ENCODE assay signal across 17 cellular contexts in the genomic region with DNA sequence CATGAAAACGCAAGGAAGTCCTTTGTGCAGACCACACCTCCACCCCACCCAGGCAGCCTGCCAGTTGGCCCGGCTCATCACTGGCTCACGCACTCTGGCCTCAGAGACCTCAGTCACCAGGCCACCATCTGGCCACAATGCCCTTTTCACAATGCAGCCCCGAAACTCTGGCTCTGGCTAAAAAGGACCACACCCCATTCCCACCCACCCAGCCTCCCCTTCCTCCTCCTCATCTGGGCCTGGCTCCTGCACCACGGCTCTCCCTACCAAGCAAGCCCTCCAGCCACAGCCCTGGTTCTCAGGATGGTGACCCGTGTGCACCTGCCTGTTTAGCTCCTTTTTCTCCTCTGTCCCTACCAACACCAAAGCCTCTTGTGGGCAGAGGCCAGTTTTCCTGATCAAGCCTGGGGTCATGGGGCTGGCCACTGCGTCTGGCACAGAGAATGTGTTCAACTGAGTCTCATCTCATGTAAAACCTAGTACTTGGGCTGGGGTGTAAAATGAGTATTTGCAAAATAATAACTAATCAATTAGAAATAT. TPM values are rescaled to one million over a fixed set of nuclear protein-coding genes. Genes with fewer than 3 reads are reported as not detected.
DNase-seq lines count a peak whose midpoint lies in the region; ATAC-seq and TF ChIP-seq lines count a peak whose summit lies in the region.
"Had no signal": no experiment of that assay in that cellular context is flagged by ENCODE, and none has a peak within 500 bp of the region (broad histone marks: within the 10 kb centered on the region; RNA-seq: fewer than 3 reads in every experiment).

No MANE protein-coding gene starts in this region.

- CTCF ChIA-PET in IMR-90 (lab: Yijun Ruan, JAX): no interaction called here

- 83% methylated on average over 2 of the region's 7 CpGs; no CpG with 5 or more reads in 1 of the 2 experiments for WGBS in IMR-90 (ENCODE audit: extremely low coverage in 2 of 2, insufficient read length in 1 of 2), 2 experiments
- WGBS in neuronal stem cell (ENCODE audit: extremely low coverage in 2 of 2, insufficient read length in 2 of 2, insufficient replicate concordance in 1 of 2), 2 donors: no CpG with 5 or more reads among the region's 7 CpGs

- TF ChIP-seq CTCF in IMR-90 (conservative IDR thresholded peaks at IDR 0.05; ENCODE audit: low read depth, low read length) (no peak), fibroblast of mammary gland (conservative IDR thresholded peaks at IDR 0.05; ENCODE audit: control insufficient read depth, insufficient read depth, low read depth, low read length) (no peak), BE2C (IDR thresholded peaks at IDR 0.05; ENCODE audit: low read depth, low read length) (no peak)

- H3K18ac ChIP-seq in IMR-90 (ENCODE audit: low read depth, low read length) (no peak overlapping the region), neuronal stem cell (ENCODE audit: low read length) (no peak overlapping the region)

- ATAC-seq in IMR-90 (ENCODE audit: low read depth): no peak
- ATAC-seq in stimulated activated naive CD8-positive, alpha-beta T cell treated with anti-CD3 and anti-CD28 coated beads, Interleukin-15, Interleukin-2, amounts not matched to agents 100 U/mL and 50 U/mL, for 24 hours: no peak
- ATAC-seq: gastrocnemius medialis; left lung; stimulated activated naive CD8-positive, alpha-beta T cell treated with anti-CD3 and anti-CD28 coated beads, Interleukin-15, amount 100 ng/mL, for 72 hours had no signal

- H2BK5ac ChIP-seq in IMR-90 (ENCODE audit: low read depth, low read length, poor library complexity, severe bottlenecking) (no peak overlapping the region), neuronal stem cell (ENCODE audit: low read length) (no peak overlapping the region)

- no TSS peak for BruUV-seq in IMR-90 (replicated peaks; lab: Mats Ljungman, UMichigan)

- H3K27ac ChIP-seq in BLaER1 (no peak overlapping the region), IMR-90 (ENCODE audit: insufficient read depth, low read length) (peak overlapping the region; percentile 7; the same call in 1 of the 2 replicates), neuronal stem cell (replicated peaks; ENCODE audit: low read length) (no peak overlapping the region)
- H3K27ac ChIP-seq: gastrocnemius medialis, left lung, SK-N-MC had no signal

- H3K9ac ChIP-seq in BLaER1 (no peak overlapping the region), IMR-90 (ENCODE audit: low read depth, low read length) (no peak overlapping the region), neuronal stem cell (ENCODE audit: low read depth, low read length, poor library complexity) (peak overlapping the region; percentile 45)

- H3K4me2 ChIP-seq in BLaER1 (peak overlapping the region; percentile 26), IMR-90 (ENCODE audit: low read depth, low read length) (peak overlapping the region; percentile 19; the same call in 1 of the 2 replicates), neuronal stem cell (ENCODE audit: insufficient read depth, low read length, poor library complexity, severe bottlenecking) (no peak overlapping the region)

- H2BK120ac ChIP-seq in IMR-90 (ENCODE audit: low read depth, low read length): no peak overlapping the region
- H2BK120ac ChIP-seq in neuronal stem cell (ENCODE audit: low read depth, low read length): no peak overlapping the region

- no peak overlapping the region for H2BK20ac ChIP-seq in IMR-90 (ENCODE audit: low read depth, low read length)

- H2AK5ac ChIP-seq in IMR-90 (ENCODE audit: low read depth, low read length): peak overlapping the region; percentile 60; the same call in 1 of the 2 replicates
- H2AK5ac ChIP-seq in neuronal stem cell (ENCODE audit: low read depth, low read length): no peak overlapping the region

- H4K20me1 ChIP-seq in BLaER1 (peaks cover 94% of the 10 kb centered on the region), IMR-90 (ENCODE audit: insufficient read depth, low read length) (peaks cover 66% of the 10 kb centered on the region)

- H4K91ac ChIP-seq in IMR-90 (ENCODE audit: insufficient read depth, low read depth, low read length) (no peak overlapping the region; the same call in 1 of the 2 replicates), neuronal stem cell (ENCODE audit: low read depth, low read length, poor library complexity) (no peak overlapping the region)

- H2BK15ac ChIP-seq in IMR-90 (ENCODE audit: low read depth, low read length): no peak overlapping the region
- no peak overlapping the region for H2BK15ac ChIP-seq in neuronal stem cell (ENCODE audit: low read length)

- H3K9me3 ChIP-seq in BLaER1 (peaks cover 19% of the 10 kb centered on the region), IMR-90 (ENCODE audit: control insufficient read depth, insufficient read depth, low read length) (no peaks in the 10 kb centered on the region), neuronal stem cell (replicated peaks in 1 of 2; ENCODE audit: control insufficient read depth in 2 of 2, insufficient read depth in 1 of 2, low read depth in 1 of 2, low read length in 2 of 2) (peaks cover 0 to 11% of the 10 kb centered on the region in 2 donors), BE2C (no peaks in the 10 kb centered on the region)
- H3K9me3 ChIP-seq: gastrocnemius medialis, left lung had no signal

- H3K14ac ChIP-seq in IMR-90 (replicated peaks; ENCODE audit: low read depth, low read length) (no peak overlapping the region), neuronal stem cell (ENCODE audit: low read length) (no peak overlapping the region)

- dilution Hi-C loops in IMR-90 (cut with HindIII; ENCODE audit: low sequenced_read_pairs, unreplicated experiment): no loop called here

- TF ChIP-seq RAD21 in IMR-90 (IDR thresholded peaks at IDR 0.05; ENCODE audit: low read length): no peak

- H3K56ac ChIP-seq in IMR-90 (ENCODE audit: extremely low read depth, insufficient read depth, low read length): no peak overlapping the region

- no peak overlapping the region for H2BK12ac ChIP-seq in neuronal stem cell (ENCODE audit: low read length)

- TF ChIP-seq POLR2A in IMR-90 (IDR thresholded peaks at IDR 0.05; ENCODE audit: low read depth, low read length): no peak

- H3K4me3 ChIP-seq in BLaER1: no peak overlapping the region
- no peak overlapping the region for H3K4me3 ChIP-seq in IMR-90 (ENCODE audit: insufficient read depth, low read depth, low read length)
- H3K4me3 ChIP-seq in fibroblast of mammary gland (ENCODE audit: control insufficient read depth, low read depth, low read length): no peak overlapping the region
- H3K4me3 ChIP-seq in neuronal stem cell (ENCODE audit: low read length in 2 of 2): no peak overlapping the region
- no peak overlapping the region for H3K4me3 ChIP-seq in BE2C (ENCODE audit: low read depth, low read length)
- H3K4me3 ChIP-seq: gastrocnemius medialis, left lung, SK-N-MC had no signal

- H3K27me3 ChIP-seq in BLaER1: no peaks in the 10 kb centered on the region
- H3K27me3 ChIP-seq in IMR-90 (ENCODE audit: control insufficient read depth, insufficient read depth, low read length): no peaks in the 10 kb centered on the region
- H3K27me3 ChIP-seq in neuronal stem cell (ENCODE audit: control insufficient read depth in 3 of 3, insufficient read depth in 3 of 3, low read depth in 1 of 3, low read length in 3 of 3): no peaks in the 10 kb centered on the region
- no peaks in the 10 kb centered on the region for H3K27me3 ChIP-seq in BE2C
- H3K27me3 ChIP-seq: gastrocnemius medialis, left lung had no signal

- in situ Hi-C loops in IMR-90 (cut with MboI; ENCODE audit: low sequenced_read_pairs): loop anchor here (10.0 kb wide), 1 partner anchor 119 kb away; no protein-coding TSS in a partner anchor

- intact Hi-C loops in IMR-90 (cut with micrococcal nuclease): loop anchor here (10.0 kb wide), 2 partner anchors 169 to 601 kb away; no protein-coding TSS in a partner anchor

- peaks cover 40% of the 10 kb centered on the region for H3K4me1 ChIP-seq in BLaER1
- peaks cover 13% of the 10 kb centered on the region for H3K4me1 ChIP-seq in IMR-90 (ENCODE audit: control insufficient read depth, insufficient read depth, low read length)
- H3K4me1 ChIP-seq in neuronal stem cell (ENCODE audit: control insufficient read depth in 2 of 2, insufficient read depth in 1 of 2, low read depth in 1 of 2, low read length in 2 of 2): peaks cover 9 to 15% of the 10 kb centered on the region in 2 donors
- peaks cover 3% of the 10 kb centered on the region; the same call in 1 of the 2 replicates for H3K4me1 ChIP-seq in BE2C

- no peak overlapping the region for H3K23ac ChIP-seq in IMR-90 (ENCODE audit: low read depth, low read length)
- H3K23ac ChIP-seq in neuronal stem cell (ENCODE audit: low read depth, low read length, poor library complexity): peak overlapping the region; percentile 35

- H3K36me3 ChIP-seq in BLaER1 (peaks cover 46% of the 10 kb centered on the region), IMR-90 (ENCODE audit: control insufficient read depth, insufficient read depth, low read length) (peaks cover 5% of the 10 kb centered on the region; the same call in 1 of the 2 replicates), neuronal stem cell (replicated peaks in 1 of 2; ENCODE audit: control insufficient read depth in 2 of 2, insufficient read depth in 2 of 2, low read length in 2 of 2) (peaks cover 1 to 19% of the 10 kb centered on the region in 2 donors), BE2C (peaks cover 18% of the 10 kb centered on the region)
- H3K36me3 ChIP-seq: gastrocnemius medialis had no signal

- H2AFZ ChIP-seq in IMR-90 (replicated peaks; ENCODE audit: low read length, poor library complexity) (no peak overlapping the region), neuronal stem cell (ENCODE audit: low read length) (no peak overlapping the region)

- H3K9me1 ChIP-seq in IMR-90 (ENCODE audit: insufficient read depth, low read length): peaks cover 26% of the 10 kb centered on the region

- H2AK9ac ChIP-seq in IMR-90 (replicated peaks; ENCODE audit: low read depth, low read length, poor library complexity): no peak overlapping the region

- no peak for DNase-seq in IMR-90
- peak; percentile 70 for DNase-seq in fibroblast of mammary gland (ENCODE audit: low read depth)
- DNase-seq in neuronal stem cell (ENCODE audit: low spot score): no peak
- no peak for DNase-seq in BE2C
- DNase-seq in stimulated activated naive CD8-positive, alpha-beta T cell treated with anti-CD3 and anti-CD28 coated beads, Interleukin-15, Interleukin-2, amounts not matched to agents 100 U/mL and 50 U/mL, for 24 hours: no peak
- no peak for DNase-seq in SHP77 (lab: John Stamatoyannopoulos, UW)
- DNase-seq in A172 (ENCODE audit: low spot score): no peak
- DNase-seq: activated CD4-positive, alpha-beta T cell treated with anti-CD3 and anti-CD28 coated beads for 4 hours; activated naive CD4-positive, alpha-beta T cell treated with Interleukin-2 at 50 U/mL for 16 hours; COR-L47; cortex of kidney; NCI-H526 treated with DMSO at 0.1 percent for 48 hours; stimulated activated naive CD8-positive, alpha-beta T cell treated with anti-CD3 and anti-CD28 coated beads, Interleukin-15, amount 100 ng/mL, for 72 hours had no signal

- POLR2A ChIA-PET in IMR-90 (lab: Charles Lee; ENCODE audit: unreplicated experiment): no interaction called here

- H3K4ac ChIP-seq in IMR-90 (ENCODE audit: low read depth, low read length) (no peak overlapping the region), neuronal stem cell (ENCODE audit: low read length) (no peak overlapping the region)

- peaks cover 21 to 83% of the 10 kb centered on the region in 2 experiments; a peak in 3 of 4 replicates for H3K79me1 ChIP-seq in IMR-90 (ENCODE audit: low read depth in 1 of 2, low read length in 2 of 2)
- peaks cover 31% of the 10 kb centered on the region for H3K79me1 ChIP-seq in neuronal stem cell (ENCODE audit: low read depth, low read length)

- H4K8ac ChIP-seq in IMR-90 (ENCODE audit: low read depth in 2 of 2, low read length in 2 of 2) (no peak overlapping the region), neuronal stem cell (ENCODE audit: low read depth, low read length) (no peak overlapping the region)

- H4K5ac ChIP-seq in IMR-90 (ENCODE audit: low read depth, low read length): peak overlapping the region; percentile 40; the same call in 1 of the 2 replicates

RNA-seq across cellular contexts. Expression of a gene that starts 7.3 kb away (rescaled TPM):
- total RNA-seq in IMR-90 (2012; rRNA removed): 3.3 and 7.2 TPM in 2 replicates
- polyA plus RNA-seq in IMR-90 (2012; rRNA removed): 4.1 and 7.4 TPM in 2 replicates
- 1.3 and 7.1 TPM in 2 replicates for polyA plus RNA-seq in IMR-90 (2012; cell fraction: cytosol; rRNA removed)
- 24.5 and 34.9 TPM in 2 replicates for polyA plus RNA-seq in IMR-90 (2012; cell fraction: nucleus; rRNA removed; ENCODE audit: low replicate concordance)
- 15.9 TPM for polyA plus RNA-seq in neuronal stem cell (2013, experiment 1 of 2)
- 18.7 TPM for polyA plus RNA-seq in neuronal stem cell (2013, experiment 2 of 2)
- polyA plus RNA-seq in BE2C (2012; ENCODE audit: insufficient read depth, insufficient read length, low read depth): 9.3 TPM
- 4.6 and 10.9 TPM in 2 replicates for total RNA-seq in A172 (2014; rRNA removed; shearing (Covaris generic))
